Comparison of ENCODE assay signal across 6 cellular contexts in the genomic region with DNA sequence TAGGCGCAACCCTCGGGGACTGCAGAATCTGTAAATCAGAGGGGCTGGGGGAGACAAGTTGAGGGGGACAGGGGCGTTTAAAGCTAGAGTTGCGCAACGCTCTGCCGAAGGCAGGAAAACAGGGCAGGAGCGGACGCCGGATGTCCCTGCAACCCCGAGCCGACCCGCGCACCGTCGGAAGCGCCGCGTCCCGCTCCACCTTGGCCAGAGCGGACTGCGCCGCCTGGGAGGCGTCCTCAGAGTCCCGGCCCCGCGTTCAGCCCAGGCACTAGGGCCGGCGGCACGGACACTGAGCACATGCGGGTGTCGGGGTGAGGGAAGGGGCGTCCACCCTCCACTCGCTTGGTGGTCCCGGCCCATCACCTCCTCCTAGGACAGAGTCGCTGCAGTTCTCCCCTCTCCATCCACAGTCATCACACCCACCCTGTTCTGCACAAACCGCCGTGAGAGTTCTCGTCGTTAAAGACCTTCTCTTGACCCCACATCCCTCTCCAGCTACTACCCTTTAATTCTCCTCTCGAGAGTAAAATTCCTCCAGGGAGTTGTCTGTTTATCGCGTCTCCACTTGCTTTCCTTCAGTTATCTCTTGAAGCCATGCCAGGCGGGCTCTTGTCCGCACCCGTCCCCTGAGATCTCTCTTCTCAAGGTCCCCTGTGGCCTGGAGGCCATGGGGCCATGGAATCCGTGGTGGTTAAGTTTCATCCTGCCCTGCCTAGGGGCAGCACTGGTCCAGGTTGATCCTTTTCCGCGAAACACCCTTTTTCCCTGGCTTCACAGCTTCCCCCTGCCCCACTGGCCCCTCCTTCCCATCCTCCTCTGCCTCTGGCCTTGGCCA.
DNase-seq lines count a peak whose midpoint lies in the region; ATAC-seq and TF ChIP-seq lines count a peak whose summit lies in the region.

No MANE protein-coding gene starts in this region.

- peak overlapping the region; percentile 72 to 77 for H3K4me3 ChIP-seq in duodenal mucosa (ENCODE audit: low read depth in 1 of 2, low read length in 2 of 2)
- H3K4me3 ChIP-seq in retinal pigment epithelial cell (ENCODE audit: low read length): peak overlapping the region; percentile 57

- H3K9me3 Mint-ChIP-seq in activated naive CD4-positive, alpha-beta T cell treated with anti-CD3 and anti-CD28 coated beads, Interleukin-2, amount 10 ng/mL, durations not matched to agents 7 days and 5 days: no peaks in the 10 kb centered on the region

- peaks cover 8 to 10% of the 10 kb centered on the region in 2 donors for H3K27me3 ChIP-seq in duodenal mucosa (ENCODE audit: control insufficient read depth in 1 of 2, insufficient read depth in 2 of 2, low read length in 2 of 2)

- no peak overlapping the region for H3K27ac ChIP-seq in duodenal mucosa (ENCODE audit: low read depth, low read length)

- in situ Hi-C loops in ACHN (cut with HindIII; ENCODE audit: low pct_ligation_motif_present, low pct_unique_long_range_greater_than_20kb, low sequenced_read_pairs): no loop called here

- peaks cover 32% of the 10 kb centered on the region for H3K27me3 Mint-ChIP-seq in activated naive CD4-positive, alpha-beta T cell treated with anti-CD3 and anti-CD28 coated beads, Interleukin-2, amount 10 ng/mL, durations not matched to agents 7 days and 5 days

- no peaks in the 10 kb centered on the region for H3K36me3 ChIP-seq in duodenal mucosa (ENCODE audit: control insufficient read depth in 1 of 2, insufficient read depth in 2 of 2, low read length in 2 of 2)

- H3K4me1 ChIP-seq in duodenal mucosa (ENCODE audit: control insufficient read depth in 1 of 2, insufficient read depth in 2 of 2, low read length in 2 of 2): peaks cover 12 to 50% of the 10 kb centered on the region in 2 donors

- no peak for TF ChIP-seq CTCF in retinal pigment epithelial cell (conservative IDR thresholded peaks at IDR 0.05; ENCODE audit: low read depth, low read length)

- no peak for ATAC-seq in GM21423 (IDR thresholded peaks at IDR 0.05; ENCODE audit: unreplicated experiment)

- no peaks in the 10 kb centered on the region for H3K9me3 ChIP-seq in duodenal mucosa (ENCODE audit: control insufficient read depth in 1 of 2, low read length in 2 of 2)

- H3K4me1 Mint-ChIP-seq in activated naive CD4-positive, alpha-beta T cell treated with anti-CD3 and anti-CD28 coated beads, Interleukin-2, amount 10 ng/mL, durations not matched to agents 7 days and 5 days: peaks cover 35% of the 10 kb centered on the region

- peak overlapping the region; percentile 38 to 46 for H3K9ac ChIP-seq in duodenal mucosa (ENCODE audit: low read depth in 1 of 2, low read length in 2 of 2)

- peak overlapping the region; percentile 81 for H3K4me3 Mint-ChIP-seq in activated naive CD4-positive, alpha-beta T cell treated with anti-CD3 and anti-CD28 coated beads, Interleukin-2, amount 10 ng/mL, durations not matched to agents 7 days and 5 days

- CTCF ChIA-PET in activated naive CD4-positive, alpha-beta T cell treated with anti-CD3 and anti-CD28 coated beads, Interleukin-2, amount 10 ng/mL, durations not matched to agents 7 days and 5 days (lab: Charles Lee): interaction anchor here (1.0 to 7.6 kb wide), 8 partner anchors 9 to 189 kb away, joined by 3 to 114 read pairs (median 5); no protein-coding TSS in a partner anchor

- peaks cover under 1% of the 10 kb centered on the region for H3K36me3 Mint-ChIP-seq in activated naive CD4-positive, alpha-beta T cell treated with anti-CD3 and anti-CD28 coated beads, Interleukin-2, amount 10 ng/mL, durations not matched to agents 7 days and 5 days

- no peak overlapping the region for H3K27ac Mint-ChIP-seq in activated naive CD4-positive, alpha-beta T cell treated with anti-CD3 and anti-CD28 coated beads, Interleukin-2, amount 10 ng/mL, durations not matched to agents 7 days and 5 days

- peak; percentile 61 for DNase-seq in activated naive CD4-positive, alpha-beta T cell treated with anti-CD3 and anti-CD28 coated beads, Interleukin-2, amount 10 ng/mL, durations not matched to agents 7 days and 5 days
- no peak for DNase-seq in activated naive CD4-positive, alpha-beta T cell (lab: John Stamatoyannopoulos, UW)
- DNase-seq in retinal pigment epithelial cell (ENCODE audit: low read depth) (no peak), ACHN (no peak)
